ENCODE assay signal across 8 cellular contexts in the genomic region with DNA sequence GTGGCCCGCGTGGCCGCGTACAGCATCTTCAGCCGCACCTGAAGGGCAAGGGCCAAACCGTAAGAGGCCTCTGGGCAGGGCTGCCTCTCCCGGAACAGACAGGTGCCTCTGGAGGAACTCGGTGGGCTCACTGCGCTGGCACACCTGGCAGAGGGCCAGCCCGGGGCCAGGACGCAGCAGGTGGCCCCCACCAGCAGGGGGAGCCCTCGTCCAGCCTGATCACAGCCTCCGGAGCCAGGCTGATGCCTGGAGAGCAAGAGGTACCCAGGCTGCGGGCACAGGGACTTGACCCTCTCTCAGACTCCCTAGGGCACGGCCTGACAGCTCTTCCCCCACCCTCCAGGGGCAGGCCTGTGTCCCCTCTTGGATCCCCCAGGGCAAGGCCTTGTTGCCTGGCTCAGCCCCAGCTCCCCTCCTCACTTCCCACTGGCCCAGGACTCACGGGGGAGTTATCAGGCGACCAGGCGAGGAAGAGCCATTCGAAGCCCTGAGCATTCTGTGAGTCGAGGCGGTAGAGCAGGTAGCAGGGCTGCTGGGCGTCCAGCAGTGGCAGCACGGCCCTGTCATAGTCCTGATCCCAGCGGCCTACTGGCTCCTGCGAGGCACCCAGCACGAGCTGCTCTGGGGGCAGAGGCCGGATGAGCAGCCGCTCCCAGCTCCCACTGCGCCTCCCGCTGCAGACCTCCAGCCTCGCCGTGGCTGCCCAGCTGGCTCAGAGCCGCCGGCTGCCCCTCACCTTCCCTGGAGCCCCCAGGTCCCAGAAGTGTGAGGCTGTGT. TPM values are rescaled to one million over a fixed set of nuclear protein-coding genes. Genes with fewer than 3 reads are reported as not detected.
DNase-seq lines count a peak whose midpoint lies in the region; ATAC-seq and TF ChIP-seq lines count a peak whose summit lies in the region.

No MANE protein-coding gene starts in this region.

- intact Hi-C loops in CD4-positive, alpha-beta T cell (cut with DNase I, micrococcal nuclease): loop anchor here in 1 of 2 experiments (1.0 kb wide), 1 partner anchor 108 kb away; no protein-coding TSS in a partner anchor
- intact Hi-C loops in activated T-helper 2 cell treated with anti-CD3 and anti-CD28 coated beads, Interferon-gamma antibody, Interleukin-2, Interleukin-4, amounts not matched to agents 10 μg/mL and 5 μg/mL and 100 μg/mL, durations not matched to agents 14 hours and 24 hours and 36 hours (cut with micrococcal nuclease): loop anchor here (1.0 kb wide), 1 partner anchor 108 kb away; no protein-coding TSS in a partner anchor

- peak overlapping the region; percentile 30 for H3K4me3 Mint-ChIP-seq in CD4-positive, alpha-beta T cell
- H3K4me3 Mint-ChIP-seq in activated T-helper 2 cell treated with anti-CD3 and anti-CD28 coated beads, Interferon-gamma antibody, Interleukin-2, Interleukin-4, amounts not matched to agents 10 μg/mL and 5 μg/mL and 100 μg/mL, durations not matched to agents 14 hours and 24 hours and 36 hours (ENCODE audit: low read depth): no peak overlapping the region

- peak; percentile 75 for ATAC-seq in CD4-positive, alpha-beta T cell (ENCODE audit: poor library complexity)
- peak; percentile 40 for ATAC-seq in HG02642 (IDR thresholded peaks at IDR 0.05; ENCODE audit: poor library complexity, unreplicated experiment)
- no peak for ATAC-seq in GM21367 (IDR thresholded peaks at IDR 0.05; ENCODE audit: unreplicated experiment)

- H3K9me3 Mint-ChIP-seq in CD4-positive, alpha-beta T cell: no peaks in the 10 kb centered on the region
- H3K9me3 Mint-ChIP-seq in activated T-helper 2 cell treated with anti-CD3 and anti-CD28 coated beads, Interferon-gamma antibody, Interleukin-2, Interleukin-4, amounts not matched to agents 10 μg/mL and 5 μg/mL and 100 μg/mL, durations not matched to agents 14 hours and 24 hours and 36 hours: no peaks in the 10 kb centered on the region

- no peaks in the 10 kb centered on the region for H3K9me3 ChIP-seq in CD4-positive, alpha-beta T cell (ENCODE audit: control insufficient read depth, low read length)

- CTCF ChIA-PET in CD4-positive, alpha-beta T cell (lab: Charles Lee): interaction anchor here (0.8 to 4.9 kb wide), 13 partner anchors 9 to 107 kb away, joined by 3 to 62 read pairs (median 7); a partner anchor contains a TSS

- no peaks in the 10 kb centered on the region for H3K27me3 ChIP-seq in CD4-positive, alpha-beta T cell (ENCODE audit: control insufficient read depth, insufficient read depth, low read length)

- H3K27me3 Mint-ChIP-seq in CD4-positive, alpha-beta T cell: no peaks in the 10 kb centered on the region
- no peaks in the 10 kb centered on the region for H3K27me3 Mint-ChIP-seq in activated T-helper 2 cell treated with anti-CD3 and anti-CD28 coated beads, Interferon-gamma antibody, Interleukin-2, Interleukin-4, amounts not matched to agents 10 μg/mL and 5 μg/mL and 100 μg/mL, durations not matched to agents 14 hours and 24 hours and 36 hours (ENCODE audit: low read depth)

- H3K4me1 Mint-ChIP-seq in CD4-positive, alpha-beta T cell (ENCODE audit: low read depth): peaks cover 56% of the 10 kb centered on the region
- peaks cover 19% of the 10 kb centered on the region for H3K4me1 Mint-ChIP-seq in activated T-helper 2 cell treated with anti-CD3 and anti-CD28 coated beads, Interferon-gamma antibody, Interleukin-2, Interleukin-4, amounts not matched to agents 10 μg/mL and 5 μg/mL and 100 μg/mL, durations not matched to agents 14 hours and 24 hours and 36 hours (ENCODE audit: low read depth)

- no peak overlapping the region for H3K4me3 ChIP-seq in retinal pigment epithelial cell (ENCODE audit: low read length)

- H3K36me3 Mint-ChIP-seq in CD4-positive, alpha-beta T cell (ENCODE audit: low read depth): peaks cover 84% of the 10 kb centered on the region
- peaks cover 52% of the 10 kb centered on the region for H3K36me3 Mint-ChIP-seq in activated T-helper 2 cell treated with anti-CD3 and anti-CD28 coated beads, Interferon-gamma antibody, Interleukin-2, Interleukin-4, amounts not matched to agents 10 μg/mL and 5 μg/mL and 100 μg/mL, durations not matched to agents 14 hours and 24 hours and 36 hours (ENCODE audit: low read depth)

- peak overlapping the region; percentile 72 for H3K27ac Mint-ChIP-seq in CD4-positive, alpha-beta T cell
- H3K27ac Mint-ChIP-seq in activated T-helper 2 cell treated with anti-CD3 and anti-CD28 coated beads, Interferon-gamma antibody, Interleukin-2, Interleukin-4, amounts not matched to agents 10 μg/mL and 5 μg/mL and 100 μg/mL, durations not matched to agents 14 hours and 24 hours and 36 hours: peak overlapping the region; percentile 63

- H3K27ac ChIP-seq in CD4-positive, alpha-beta T cell (ENCODE audit: low read depth, low read length): peak overlapping the region; percentile 43

- POLR2A ChIA-PET in CD4-positive, alpha-beta T cell (lab: Charles Lee): interaction anchor here (0.9 to 3.6 kb wide), 9 partner anchors 9 to 107 kb away, joined by 3 to 19 read pairs (median 7); a partner anchor contains a TSS

- peak; percentile 70 to 93 (median 88) for DNase-seq in CD4-positive, alpha-beta T cell
- peak; percentile 46 for DNase-seq in RPMI7951 (ENCODE audit: low read depth)
- peak; percentile 75 for DNase-seq in activated T-helper 2 cell treated with anti-CD3 and anti-CD28 coated beads, Interferon-gamma antibody, Interleukin-2, Interleukin-4, amounts not matched to agents 10 μg/mL and 5 μg/mL and 100 μg/mL, durations not matched to agents 14 hours and 24 hours and 36 hours (ENCODE audit: low spot score)
- DNase-seq in germinal center (ENCODE audit: low spot score): peak; percentile 78
- DNase-seq in retinal pigment epithelial cell (ENCODE audit: low read depth): no peak
- no peak for DNase-seq in A172 (ENCODE audit: low spot score)

- peak; percentile 67 for TF ChIP-seq CTCF in CD4-positive, alpha-beta T cell (IDR thresholded peaks at IDR 0.05)
- TF ChIP-seq CTCF in retinal pigment epithelial cell (conservative IDR thresholded peaks at IDR 0.05; ENCODE audit: low read depth, low read length): peak; percentile 89

RNA-seq across cellular contexts. Expression of a gene that starts 6.2 kb away (rescaled TPM):
- under 1 TPM; 0.08 to 0.17 TPM for total RNA-seq in CD4-positive, alpha-beta T cell
- total RNA-seq in RPMI7951 (2014; rRNA removed; shearing (Covaris generic)): not detected in 2 replicates
- 0.32 and 0.50 TPM in 2 replicates for total RNA-seq in activated T-helper 2 cell treated with anti-CD3 and anti-CD28 coated beads, Interferon-gamma antibody, Interleukin-2, Interleukin-4, amounts not matched to agents 10 μg/mL and 5 μg/mL and 100 μg/mL, durations not matched to agents 14 hours and 24 hours and 36 hours
- total RNA-seq in A172 (2014; rRNA removed; shearing (Covaris generic)): not detected in 2 replicates

RNA-seq across cellular contexts. Expression of a gene that starts 7.3 kb away (rescaled TPM):
- total RNA-seq in CD4-positive, alpha-beta T cell: 10 to 100 TPM; 17.4 to 21.7 TPM
- total RNA-seq in RPMI7951 (2014; rRNA removed; shearing (Covaris generic)): 131 and 170 TPM in 2 replicates
- total RNA-seq in activated T-helper 2 cell treated with anti-CD3 and anti-CD28 coated beads, Interferon-gamma antibody, Interleukin-2, Interleukin-4, amounts not matched to agents 10 μg/mL and 5 μg/mL and 100 μg/mL, durations not matched to agents 14 hours and 24 hours and 36 hours: 89.7 and 91.1 TPM in 2 replicates
- total RNA-seq in A172 (2014; rRNA removed; shearing (Covaris generic)): 93.0 and 94.6 TPM in 2 replicates

RNA-seq across cellular contexts. Expression of a gene that starts 13.9 kb away (rescaled TPM):
- total RNA-seq in CD4-positive, alpha-beta T cell: 10 to 100 TPM; 36.7 to 40.2 TPM
- total RNA-seq in RPMI7951 (2014; rRNA removed; shearing (Covaris generic)): 11.0 and 12.3 TPM in 2 replicates
- total RNA-seq in activated T-helper 2 cell treated with anti-CD3 and anti-CD28 coated beads, Interferon-gamma antibody, Interleukin-2, Interleukin-4, amounts not matched to agents 10 μg/mL and 5 μg/mL and 100 μg/mL, durations not matched to agents 14 hours and 24 hours and 36 hours: 44.7 and 46.4 TPM in 2 replicates
- 15.6 and 19.5 TPM in 2 replicates for total RNA-seq in A172 (2014; rRNA removed; shearing (Covaris generic))

RNA-seq across cellular contexts. Expression of a gene that starts 33.7 kb away (rescaled TPM):
- 1 to 10 TPM; 6.0 to 7.0 TPM for total RNA-seq in CD4-positive, alpha-beta T cell
- total RNA-seq in RPMI7951 (2014; rRNA removed; shearing (Covaris generic)): 32.0 and 37.6 TPM in 2 replicates
- 117 and 123 TPM in 2 replicates for total RNA-seq in activated T-helper 2 cell treated with anti-CD3 and anti-CD28 coated beads, Interferon-gamma antibody, Interleukin-2, Interleukin-4, amounts not matched to agents 10 μg/mL and 5 μg/mL and 100 μg/mL, durations not matched to agents 14 hours and 24 hours and 36 hours
- total RNA-seq in A172 (2014; rRNA removed; shearing (Covaris generic)): 60.1 and 66.9 TPM in 2 replicates

RNA-seq across cellular contexts. Expression of a gene that starts 46.8 kb away (rescaled TPM):
- 100 to 1,000 TPM; 114 TPM for total RNA-seq in CD4-positive, alpha-beta T cell
- total RNA-seq in RPMI7951 (2014; rRNA removed; shearing (Covaris generic)): 53.0 and 54.7 TPM in 2 replicates
- 101 and 103 TPM in 2 replicates for total RNA-seq in activated T-helper 2 cell treated with anti-CD3 and anti-CD28 coated beads, Interferon-gamma antibody, Interleukin-2, Interleukin-4, amounts not matched to agents 10 μg/mL and 5 μg/mL and 100 μg/mL, durations not matched to agents 14 hours and 24 hours and 36 hours
- 42.0 and 46.2 TPM in 2 replicates for total RNA-seq in A172 (2014; rRNA removed; shearing (Covaris generic))

Comparison
In these comparisons a context has a peak if more than half of its experiments do, and no peak if none do; other contexts are left out.
1. DNase-seq: peak in CD4-positive, alpha-beta T cell (10 of 10), RPMI7951 (single experiment), activated T-helper 2 cell treated with anti-CD3 and anti-CD28 coated beads, Interferon-gamma antibody, Interleukin-2, Interleukin-4, amounts not matched to agents 10 μg/mL and 5 μg/mL and 100 μg/mL, durations not matched to agents 14 hours and 24 hours and 36 hours (single experiment) and germinal center (single experiment); none in retinal pigment epithelial cell (single experiment) and A172 (single experiment).